8 cellular contexts compared by ENCODE assay signal in the genomic region with DNA sequence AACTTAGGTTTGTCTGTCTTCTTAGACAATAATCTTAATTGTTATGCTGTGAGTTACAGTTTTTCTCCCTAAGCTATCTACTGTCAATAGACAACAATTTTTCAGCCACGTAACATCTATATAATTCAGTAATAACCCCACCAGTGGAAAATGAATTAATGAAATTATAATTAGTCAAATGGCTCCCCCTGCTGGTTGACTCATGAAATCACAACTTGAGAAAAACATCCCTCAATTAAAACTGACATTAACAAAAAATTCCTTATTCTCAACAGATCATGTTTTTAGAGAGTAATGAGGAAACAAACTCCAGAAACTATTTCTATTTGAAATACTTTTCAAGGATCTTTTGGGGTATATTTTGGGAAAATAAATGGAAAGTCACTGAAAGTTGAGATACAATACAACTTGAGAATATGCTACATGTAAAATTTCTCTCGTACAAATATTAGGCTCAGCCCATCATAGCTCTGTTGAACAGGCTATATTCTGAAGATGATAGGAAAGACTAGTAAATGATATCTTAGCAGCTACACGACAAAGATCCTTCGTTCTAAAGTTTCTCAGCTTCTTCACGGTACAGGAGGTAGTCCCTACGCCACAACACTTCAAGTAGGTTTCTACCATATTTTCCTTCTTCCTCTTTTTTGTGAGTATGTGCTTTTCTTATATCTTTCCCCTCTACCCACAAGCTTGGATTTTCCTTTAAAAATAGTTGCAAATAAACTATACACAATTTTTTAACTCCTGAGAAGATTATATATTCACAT. TPM values are rescaled to one million over a fixed set of nuclear protein-coding genes. Genes with fewer than 3 reads are reported as not detected.
A peak's percentile ranks its signal among the peaks of the same experiment; 100 is the strongest.
DNase-seq lines count a peak whose midpoint lies in the region; ATAC-seq, FAIRE-seq and TF ChIP-seq lines count a peak whose summit lies in the region.

No MANE protein-coding gene starts in this region.

- SMC1A ChIA-PET in GM12878 (lab: Charles Lee; ENCODE audit: uncharacterized antibody, unreplicated experiment) = interaction anchor here (0.6 to 5.8 kb wide), 20 partner anchors 11 to 851 kb away, joined by 3 to 66 read pairs (median 3); a partner anchor contains a TSS

- TF ChIP-seq RAD21 in GM12878 (IDR thresholded peaks at IDR 0.05; ENCODE audit: insufficient read depth, low read depth, low read length) = peak; percentile 69

- intact Hi-C loops in GM12878 (cut with micrococcal nuclease; ENCODE audit: unreplicated experiment) = loop anchor here (1.0 to 5.0 kb wide), 2 partner anchors 251 to 840 kb away; a partner anchor contains a TSS

- no peak overlapping the region for H3K9ac ChIP-seq in GM12878 (ENCODE audit: control insufficient read depth, insufficient read depth, low read length)

- H3K4me3 ChIP-seq in GM12865 (ENCODE audit: low read depth, low read length) (no peak overlapping the region), GM12878 (no peak overlapping the region)

- no peaks in the 10 kb centered on the region for H4K20me1 ChIP-seq in GM12878 (ENCODE audit: control insufficient read depth, insufficient read depth)

- POLR2A ChIA-PET in GM12878 (lab: Charles Lee) = no interaction called here

- no peak for TF ChIP-seq EP300 in GM12878 (IDR thresholded peaks at IDR 0.05; ENCODE audit: borderline replicate concordance in 1 of 2, control insufficient read depth in 1 of 2, low read depth in 2 of 2, low read length in 2 of 2)

- DNase-seq in AG20443 (ENCODE audit: low spot score) = peak; percentile 55
- DNase-seq in GM12865 (ENCODE audit: low read depth) = peak; percentile 42
- peak; percentile 77 for DNase-seq in NCI-H2196 (lab: John Stamatoyannopoulos, UW; ENCODE audit: unreplicated experiment)
- no peak for DNase-seq in GM12878 (ENCODE audit: low read depth, low spot score)
- no peak for DNase-seq in left lobe of liver (ENCODE audit: low spot score)

- H3K79me2 ChIP-seq in GM12878 (ENCODE audit: control insufficient read depth, insufficient read depth, low read length) = no peaks in the 10 kb centered on the region

- no peak overlapping the region for H3K27ac ChIP-seq in GM12878 (ENCODE audit: control insufficient read depth, insufficient read depth)

- ATAC-seq in GM12878 (peak; percentile 22; the same call in 2 of the 3 replicates), left lobe of liver (peak; percentile 69), HG03342 (IDR thresholded peaks at IDR 0.05; ENCODE audit: unreplicated experiment) (no peak), GM19452 (IDR thresholded peaks at IDR 0.05; ENCODE audit: unreplicated experiment) (no peak), GM18868 (IDR thresholded peaks at IDR 0.05; ENCODE audit: unreplicated experiment) (no peak)

- no peak overlapping the region; the same call in 1 of the 2 replicates for H3K4me2 ChIP-seq in GM12878 (ENCODE audit: control insufficient read depth, insufficient read depth)

- in situ Hi-C loops in GM12878 (cut with MboI) = loop anchor here (10.0 kb wide), 1 partner anchor 248 kb away; a partner anchor contains a TSS

- 49% methylated on average over 6 of the region's 6 CpGs for WGBS in GM12878 (ENCODE audit: insufficient coverage, insufficient replicate concordance, low lambda C conversion rate, missing lambda C conversion rate)

- H3K4me1 ChIP-seq in GM12878 (ENCODE audit: control insufficient read depth, insufficient read depth, low read length) = no peaks in the 10 kb centered on the region

- CTCF ChIA-PET in GM12878 (lab: Yijun Ruan, JAX) = interaction anchor here (0.7 to 10.1 kb wide), 28 partner anchors 8 to 853 kb away, joined by 3 to 179 read pairs (median 4); a partner anchor contains a TSS

- BruUV-seq in GM12878 (replicated peaks; lab: Mats Ljungman, UMichigan) = TSS peak; percentile 30

- RAD21 ChIA-PET in GM12878 (lab: Charles Lee; ENCODE audit: unreplicated experiment) = interaction anchor here (0.8 to 5.5 kb wide), 5 partner anchors 16 to 259 kb away, joined by 3 to 84 read pairs (median 3); a partner anchor contains a TSS

- H3K36me3 ChIP-seq in GM12878 (ENCODE audit: control insufficient read depth in 2 of 2, insufficient read depth in 2 of 2, low read length in 1 of 2) = peaks cover 4 to 26% of the 10 kb centered on the region in 2 experiments

- FAIRE-seq in GM12878 (lab: Jason Lieb, UNC) = peak; percentile 13

- H2AFZ ChIP-seq in GM12878 (ENCODE audit: control insufficient read depth, low read depth, low read length) = no peak overlapping the region

- TF ChIP-seq POLR2A in GM12878 (IDR thresholded peaks at IDR 0.05; ENCODE audit: low read depth, low read length) = no peak

- no peaks in the 10 kb centered on the region for H3K9me3 ChIP-seq in GM12878 (replicated peaks; ENCODE audit: control insufficient read depth, insufficient read depth, low read length)

- TF ChIP-seq CTCF in GM12865 (IDR thresholded peaks at IDR 0.05; ENCODE audit: insufficient read depth, low read depth, low read length, missing control alignments) (peak; percentile 24), GM12878 (IDR thresholded peaks at IDR 0.05 in 2 of 3, conservative IDR thresholded peaks at IDR 0.05 in 1 of 3; ENCODE audit: control insufficient read depth in 2 of 3, extremely low read depth in 1 of 3, insufficient read depth in 1 of 3, low read depth in 3 of 3, low read length in 3 of 3) (peak; percentile 27 to 65 (median 48); a peak in 5 of 6 replicates)

- no peaks in the 10 kb centered on the region for H3K27me3 ChIP-seq in GM12878 (replicated peaks in 1 of 2; ENCODE audit: control insufficient read depth in 2 of 2, insufficient read depth in 2 of 2, low read length in 1 of 2)

TF ChIP-seq in GM12878, 131 proteins besides CTCF, POLR2A, EP300 and RAD21 (continues in another document):
- TF ChIP-seq SMC3 (IDR thresholded peaks at IDR 0.05; ENCODE audit: borderline replicate concordance, low read length) (peak; percentile 77; the same call in 1 of the 2 replicates), ATF7 (IDR thresholded peaks at IDR 0.05; ENCODE audit: low read depth) (no peak), BCL11A (IDR thresholded peaks at IDR 0.05; ENCODE audit: low read depth, low read length) (no peak), HDAC6 (IDR thresholded peaks at IDR 0.05; ENCODE audit: unreplicated experiment) (no peak)
- TF ChIP-seq, protein P1, sequence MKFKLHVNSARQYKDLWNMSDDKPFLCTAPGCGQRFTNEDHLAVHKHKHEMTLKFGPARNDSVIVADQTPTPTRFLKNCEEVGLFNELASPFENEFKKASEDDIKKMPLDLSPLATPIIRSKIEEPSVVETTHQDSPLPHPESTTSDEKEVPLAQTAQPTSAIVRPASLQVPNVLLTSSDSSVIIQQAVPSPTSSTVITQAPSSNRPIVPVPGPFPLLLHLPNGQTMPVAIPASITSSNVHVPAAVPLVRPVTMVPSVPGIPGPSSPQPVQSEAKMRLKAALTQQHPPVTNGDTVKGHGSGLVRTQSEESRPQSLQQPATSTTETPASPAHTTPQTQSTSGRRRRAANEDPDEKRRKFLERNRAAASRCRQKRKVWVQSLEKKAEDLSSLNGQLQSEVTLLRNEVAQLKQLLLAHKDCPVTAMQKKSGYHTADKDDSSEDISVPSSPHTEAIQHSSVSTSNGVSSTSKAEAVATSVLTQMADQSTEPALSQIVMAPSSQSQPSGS (IDR thresholded peaks at IDR 0.05; ENCODE audit: low read length) = 0 out of 2 replicates have a peak, but pooled peaks have one; percentile 14
- TF ChIP-seq, protein P2, sequence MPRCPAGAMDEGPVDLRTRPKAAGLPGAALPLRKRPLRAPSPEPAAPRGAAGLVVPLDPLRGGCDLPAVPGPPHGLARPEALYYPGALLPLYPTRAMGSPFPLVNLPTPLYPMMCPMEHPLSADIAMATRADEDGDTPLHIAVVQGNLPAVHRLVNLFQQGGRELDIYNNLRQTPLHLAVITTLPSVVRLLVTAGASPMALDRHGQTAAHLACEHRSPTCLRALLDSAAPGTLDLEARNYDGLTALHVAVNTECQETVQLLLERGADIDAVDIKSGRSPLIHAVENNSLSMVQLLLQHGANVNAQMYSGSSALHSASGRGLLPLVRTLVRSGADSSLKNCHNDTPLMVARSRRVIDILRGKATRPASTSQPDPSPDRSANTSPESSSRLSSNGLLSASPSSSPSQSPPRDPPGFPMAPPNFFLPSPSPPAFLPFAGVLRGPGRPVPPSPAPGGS (IDR thresholded peaks at IDR 0.05; ENCODE audit: borderline replicate concordance, insufficient read depth, low read depth, low read length, poor library complexity, severe bottlenecking) = no peak

RNA-seq across cellular contexts. Expression of a gene that starts 20.7 kb away (rescaled TPM):
- total RNA-seq in GM12878 (2013; cell fraction: nucleolus; rRNA removed) = 67.5 and 70.0 TPM in 2 replicates
- total RNA-seq in GM12878 (2014; rRNA removed) (97.5 and 116 TPM in 2 replicates), GM12878 (2014; rRNA removed; fragmentation: Illumina TruSeq; extraction: Trizol) (49.1 and 50.4 TPM in 2 replicates), GM12878 (2021) (44.7 and 45.1 TPM in 2 replicates), left lobe of liver (11.8 TPM)
- polyA plus RNA-seq in GM12878 (2011; ENCODE audit: low read depth) = 45.4 TPM
- polyA plus RNA-seq in GM12878 (2011; rRNA removed) (60.3 and 67.0 TPM in 2 replicates), GM12878 (2014; fragmentation: Illumina TruSeq; extraction: Trizol) (38.8 and 68.6 TPM in 2 replicates), GM12878 (2014; fragmentation: Nextera tagmentation; extraction: Ambion mirVana) (10 to 100 TPM; 10.5 to 22.7 TPM), GM12878 (2014; rRNA removed) (26.6 and 42.3 TPM in 2 replicates), GM12878 (2016; fragmentation: Nextera tagmentation; extraction: Ambion mirVana) (10 to 100 TPM; 88.6 to 96.1 TPM)
- 22.5 and 61.3 TPM in 2 replicates for polyA plus RNA-seq in GM12878 (2011; cell fraction: cytosol; rRNA removed)
- polyA plus RNA-seq in GM12878 (2011; cell fraction: nucleus; rRNA removed) = 30.7 and 31.6 TPM in 2 replicates
- 27.1 and 43.5 TPM in 2 replicates for polyA plus RNA-seq in GM12878 (2012)
- 26.1 and 27.0 TPM in 2 replicates for polyA minus RNA-seq in GM12878 (2011; rRNA and poly(A)+ RNA removed)
- polyA minus RNA-seq in GM12878 (2011; cell fraction: cytosol; rRNA and poly(A)+ RNA removed) = 20.7 and 22.4 TPM in 2 replicates
- 39.8 and 57.0 TPM in 2 replicates for polyA minus RNA-seq in GM12878 (2011; cell fraction: nucleus; rRNA and poly(A)+ RNA removed)

Comparison
In these comparisons a context has a peak if more than half of its experiments do, and no peak if none do; other contexts are left out.
1. DNase-seq: peak in AG20443 (single experiment), GM12865 (single experiment) and NCI-H2196 (single experiment); none in GM12878 (single experiment) and left lobe of liver (single experiment).
2. ATAC-seq: peak in GM12878 (single experiment) and left lobe of liver (single experiment); none in HG03342 (single experiment), GM19452 (single experiment) and GM18868 (single experiment).